ENCODE assay signal across 1 cellular context in the genomic region with DNA sequence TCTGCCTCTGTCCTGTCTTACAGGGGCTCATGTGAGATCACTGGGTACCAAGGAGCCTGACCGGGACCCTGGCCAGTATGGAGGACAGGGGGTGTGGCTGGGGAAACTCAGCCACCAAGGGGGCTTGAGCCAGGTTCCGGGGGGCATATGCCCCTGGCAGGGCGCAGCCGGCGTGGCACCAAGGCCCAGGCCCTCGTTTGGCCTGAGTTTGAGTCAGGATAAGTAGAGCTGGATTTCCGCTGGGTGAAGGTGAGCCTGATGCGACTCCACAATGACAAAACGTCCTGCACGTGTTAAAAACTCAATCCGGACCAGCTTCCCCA.
TF ChIP-seq lines count a peak whose summit lies in the region.

No MANE protein-coding gene starts in this region.

TF ChIP-seq in GM12878, 131 proteins besides CTCF, POLR2A, EP300 and RAD21:
- TF ChIP-seq, protein P1, sequence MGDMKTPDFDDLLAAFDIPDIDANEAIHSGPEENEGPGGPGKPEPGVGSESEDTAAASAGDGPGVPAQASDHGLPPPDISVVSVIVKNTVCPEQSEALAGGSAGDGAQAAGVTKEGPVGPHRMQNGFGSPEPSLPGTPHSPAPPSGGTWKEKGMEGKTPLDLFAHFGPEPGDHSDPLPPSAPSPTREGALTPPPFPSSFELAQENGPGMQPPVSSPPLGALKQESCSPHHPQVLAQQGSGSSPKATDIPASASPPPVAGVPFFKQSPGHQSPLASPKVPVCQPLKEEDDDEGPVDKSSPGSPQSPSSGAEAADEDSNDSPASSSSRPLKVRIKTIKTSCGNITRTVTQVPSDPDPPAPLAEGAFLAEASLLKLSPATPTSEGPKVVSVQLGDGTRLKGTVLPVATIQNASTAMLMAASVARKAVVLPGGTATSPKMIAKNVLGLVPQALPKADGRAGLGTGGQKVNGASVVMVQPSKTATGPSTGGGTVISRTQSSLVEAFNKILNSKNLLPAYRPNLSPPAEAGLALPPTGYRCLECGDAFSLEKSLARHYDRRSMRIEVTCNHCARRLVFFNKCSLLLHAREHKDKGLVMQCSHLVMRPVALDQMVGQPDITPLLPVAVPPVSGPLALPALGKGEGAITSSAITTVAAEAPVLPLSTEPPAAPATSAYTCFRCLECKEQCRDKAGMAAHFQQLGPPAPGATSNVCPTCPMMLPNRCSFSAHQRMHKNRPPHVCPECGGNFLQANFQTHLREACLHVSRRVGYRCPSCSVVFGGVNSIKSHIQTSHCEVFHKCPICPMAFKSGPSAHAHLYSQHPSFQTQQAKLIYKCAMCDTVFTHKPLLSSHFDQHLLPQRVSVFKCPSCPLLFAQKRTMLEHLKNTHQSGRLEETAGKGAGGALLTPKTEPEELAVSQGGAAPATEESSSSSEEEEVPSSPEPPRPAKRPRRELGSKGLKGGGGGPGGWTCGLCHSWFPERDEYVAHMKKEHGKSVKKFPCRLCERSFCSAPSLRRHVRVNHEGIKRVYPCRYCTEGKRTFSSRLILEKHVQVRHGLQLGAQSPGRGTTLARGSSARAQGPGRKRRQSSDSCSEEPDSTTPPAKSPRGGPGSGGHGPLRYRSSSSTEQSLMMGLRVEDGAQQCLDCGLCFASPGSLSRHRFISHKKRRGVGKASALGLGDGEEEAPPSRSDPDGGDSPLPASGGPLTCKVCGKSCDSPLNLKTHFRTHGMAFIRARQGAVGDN (IDR thresholded peaks at IDR 0.05), result peak; percentile 20; the same call in 1 of the 2 replicates
- no peak for TF ChIP-seq SRF (IDR thresholded peaks at IDR 0.05; ENCODE audit: low read depth in 2 of 2, low read length in 2 of 2)
- TF ChIP-seq, protein P2, sequence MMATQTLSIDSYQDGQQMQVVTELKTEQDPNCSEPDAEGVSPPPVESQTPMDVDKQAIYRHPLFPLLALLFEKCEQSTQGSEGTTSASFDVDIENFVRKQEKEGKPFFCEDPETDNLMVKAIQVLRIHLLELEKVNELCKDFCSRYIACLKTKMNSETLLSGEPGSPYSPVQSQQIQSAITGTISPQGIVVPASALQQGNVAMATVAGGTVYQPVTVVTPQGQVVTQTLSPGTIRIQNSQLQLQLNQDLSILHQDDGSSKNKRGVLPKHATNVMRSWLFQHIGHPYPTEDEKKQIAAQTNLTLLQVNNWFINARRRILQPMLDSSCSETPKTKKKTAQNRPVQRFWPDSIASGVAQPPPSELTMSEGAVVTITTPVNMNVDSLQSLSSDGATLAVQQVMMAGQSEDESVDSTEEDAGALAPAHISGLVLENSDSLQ (IDR thresholded peaks at IDR 0.05), result no peak
- no peak for TF ChIP-seq MTA2 (IDR thresholded peaks at IDR 0.05; ENCODE audit: low read depth)
- no peak for TF ChIP-seq YY1 (IDR thresholded peaks at IDR 0.05; ENCODE audit: low read depth, low read length)
- TF ChIP-seq, protein P3, sequence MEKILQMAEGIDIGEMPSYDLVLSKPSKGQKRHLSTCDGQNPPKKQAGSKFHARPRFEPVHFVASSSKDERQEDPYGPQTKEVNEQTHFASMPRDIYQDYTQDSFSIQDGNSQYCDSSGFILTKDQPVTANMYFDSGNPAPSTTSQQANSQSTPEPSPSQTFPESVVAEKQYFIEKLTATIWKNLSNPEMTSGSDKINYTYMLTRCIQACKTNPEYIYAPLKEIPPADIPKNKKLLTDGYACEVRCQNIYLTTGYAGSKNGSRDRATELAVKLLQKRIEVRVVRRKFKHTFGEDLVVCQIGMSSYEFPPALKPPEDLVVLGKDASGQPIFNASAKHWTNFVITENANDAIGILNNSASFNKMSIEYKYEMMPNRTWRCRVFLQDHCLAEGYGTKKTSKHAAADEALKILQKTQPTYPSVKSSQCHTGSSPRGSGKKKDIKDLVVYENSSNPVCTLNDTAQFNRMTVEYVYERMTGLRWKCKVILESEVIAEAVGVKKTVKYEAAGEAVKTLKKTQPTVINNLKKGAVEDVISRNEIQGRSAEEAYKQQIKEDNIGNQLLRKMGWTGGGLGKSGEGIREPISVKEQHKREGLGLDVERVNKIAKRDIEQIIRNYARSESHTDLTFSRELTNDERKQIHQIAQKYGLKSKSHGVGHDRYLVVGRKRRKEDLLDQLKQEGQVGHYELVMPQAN (conservative IDR thresholded peaks at IDR 0.05), result 0 out of 2 replicates have a peak, but pooled peaks have one; percentile 34
- no peak for TF ChIP-seq HDAC2 (IDR thresholded peaks at IDR 0.05)
